ENCODE assay signal across 23 cellular contexts in genomic region chr10:4943821-4944220, GRCh38. TPM values are rescaled to one million over a fixed set of nuclear protein-coding genes. Genes with fewer than 3 reads are reported as not detected.
DNase-seq lines count a peak whose midpoint lies in the region; ATAC-seq, FAIRE-seq and TF ChIP-seq lines count a peak whose summit lies in the region.
"Had no signal": no experiment of that assay in that cellular context is flagged by ENCODE, and none has a peak within 500 bp of the region (broad histone marks: within the 10 kb centered on the region; RNA-seq: fewer than 3 reads in every experiment).

No MANE protein-coding gene starts in this region.

- no peaks in the 10 kb centered on the region for H3K79me2 ChIP-seq in endothelial cell of umbilical vein (ENCODE audit: control insufficient read depth, insufficient read depth, low read length)

- H3K27ac ChIP-seq in endothelial cell of umbilical vein (ENCODE audit: insufficient read depth, low read depth, low read length) (no peak overlapping the region), thyroid gland (peak overlapping the region; percentile 83 to 99 (median 98)), dorsolateral prefrontal cortex (peak overlapping the region in 7 of 59 donors; percentile 2 to 59 (median 10))
- H3K27ac ChIP-seq: colonic mucosa had no signal

- H3K27me3 ChIP-seq in endothelial cell of umbilical vein (ENCODE audit: control insufficient read depth in 2 of 2, insufficient read depth in 2 of 2, low read length in 2 of 2) (no peaks in the 10 kb centered on the region), thyroid gland (no peaks in the 10 kb centered on the region), dorsolateral prefrontal cortex (no peaks in the 10 kb centered on the region)
- H3K27me3 ChIP-seq: colonic mucosa had no signal

- H3K36me3 ChIP-seq in endothelial cell of umbilical vein (ENCODE audit: control insufficient read depth in 2 of 2, extremely low read depth in 1 of 2, insufficient read depth in 2 of 2, low read length in 2 of 2) (no peaks in the 10 kb centered on the region), thyroid gland (no peaks in the 10 kb centered on the region), mucosa of descending colon (ENCODE audit: low read depth) (no peaks in the 10 kb centered on the region)
- H3K36me3 ChIP-seq: colonic mucosa, HAP-1 had no signal

- H3K4me3 ChIP-seq in endothelial cell of umbilical vein (replicated peaks in 1 of 3; ENCODE audit: insufficient read depth in 1 of 3, low read depth in 1 of 3, low read length in 3 of 3) (no peak overlapping the region), thyroid gland (replicated peaks in 1 of 3) (no peak overlapping the region), mucosa of descending colon (no peak overlapping the region), dorsolateral prefrontal cortex (no peak overlapping the region)
- H3K4me3 ChIP-seq: colonic mucosa, HAP-1 had no signal

- peak; percentile 43 for DNase-seq in LHCN-M2 (ENCODE audit: low read depth)
- no peak for DNase-seq in endothelial cell of umbilical vein (ENCODE audit: low read depth, low spot score)
- peak; percentile 47 for DNase-seq in myocyte (ENCODE audit: low read depth)
- no peak for DNase-seq in thyroid gland
- no peak for DNase-seq in mucosa of descending colon
- no peak for DNase-seq in dorsolateral prefrontal cortex
- DNase-seq: activated naive CD4-positive, alpha-beta T cell treated with anti-CD3 and anti-CD28 coated beads, Interleukin-2, amount 50 U/mL, for 16 hours; activated T-cell treated with anti-CD3 and anti-CD28 coated beads, Interleukin-2, amount 50 U/mL, for 4 hours; CD4-positive, alpha-beta T cell; colonic mucosa; DMS153; KBM-7; NCI-H1048; NCI-H1930; NK-92 treated with Interleukin-12 subunit alpha and Interleukin-12 subunit beta, amount 100 ng/mL, for 24 hours; nucleus accumbens; stimulated activated naive CD4-positive, alpha-beta T cell treated with Interleukin-2 at 50 U/mL for 16 hours; T-helper 9 cell had no signal

- no peak for FAIRE-seq in endothelial cell of umbilical vein (lab: Jason Lieb, UNC)
- FAIRE-seq: frontal cortex, GM12891, RCC 7860 had no signal

- no peaks in the 10 kb centered on the region for H4K20me1 ChIP-seq in endothelial cell of umbilical vein (replicated peaks; ENCODE audit: control insufficient read depth, extremely low read depth, insufficient read depth, low read length)

- CTCF ChIA-PET in endothelial cell of umbilical vein (lab: Charles Lee), result interaction anchor here (1.3 kb wide), 1 partner anchor 94 kb away, joined by 5 read pairs; no protein-coding TSS in a partner anchor

- ATAC-seq in HG02884 (IDR thresholded peaks at IDR 0.05; ENCODE audit: unreplicated experiment) (no peak), mucosa of descending colon (no peak)
- ATAC-seq: activated T-cell treated with anti-CD3 and anti-CD28 coated beads, Interleukin-2, amount 50 U/mL, for 4 hours had no signal

- intact Hi-C loops in endothelial cell of umbilical vein (cut with micrococcal nuclease), result no loop called here
- intact Hi-C loops in thyroid gland (cut with DNase I), result no loop called here
- intact Hi-C loops in mucosa of descending colon (cut with DNase I, micrococcal nuclease), result no loop called here
- intact Hi-C loops in dorsolateral prefrontal cortex (cut with DNase I), result no loop called here

- BruUV-seq in endothelial cell of umbilical vein (replicated peaks; lab: Mats Ljungman, UMichigan), result no TSS peak

- H3K4me2 ChIP-seq in endothelial cell of umbilical vein (ENCODE audit: insufficient read depth, low read length), result no peak overlapping the region

- WGBS in thyroid gland, 2 donors, result 66 to 72% methylated on average over 2 of the region's 2 CpGs

- no peaks in the 10 kb centered on the region for H3K9me1 ChIP-seq in endothelial cell of umbilical vein (replicated peaks; ENCODE audit: control insufficient read depth, extremely low read depth, insufficient read depth, low read length)

- TF ChIP-seq POLR2A in endothelial cell of umbilical vein (IDR thresholded peaks at IDR 0.05; ENCODE audit: low read depth, low read length) (no peak), thyroid gland (IDR thresholded peaks at IDR 0.05) (no peak)

- H3K4me1 ChIP-seq in endothelial cell of umbilical vein (ENCODE audit: control insufficient read depth, extremely low read depth, insufficient read depth, low read length) (peaks cover 23% of the 10 kb centered on the region), thyroid gland (peaks cover 69 to 92% of the 10 kb centered on the region in 2 donors), mucosa of descending colon (ENCODE audit: low read depth) (no peaks in the 10 kb centered on the region)
- H3K4me1 ChIP-seq: colonic mucosa had no signal

- POLR2A ChIA-PET in endothelial cell of umbilical vein (lab: Charles Lee), result no interaction called here

- H3K9ac ChIP-seq in endothelial cell of umbilical vein (replicated peaks; ENCODE audit: extremely low read depth, insufficient read depth, low read length), result no peak overlapping the region

- H2AFZ ChIP-seq in endothelial cell of umbilical vein (ENCODE audit: low read depth, low read length), result peak overlapping the region; percentile 40

- TF ChIP-seq CTCF in endothelial cell of umbilical vein (IDR thresholded peaks at IDR 0.05; ENCODE audit: extremely low read depth in 1 of 2, insufficient read depth in 1 of 2, low read depth in 1 of 2, low read length in 2 of 2) (no peak), thyroid gland (IDR thresholded peaks at IDR 0.05) (no peak), mucosa of descending colon (IDR thresholded peaks at IDR 0.05) (no peak), dorsolateral prefrontal cortex (IDR thresholded peaks at IDR 0.05 in 54 of 56, conservative IDR thresholded peaks at IDR 0.05 in 2 of 56; ENCODE audit: low read depth in 1 of 56, partially characterized antibody in 56 of 56) (no peak)

- dilution Hi-C loops in endothelial cell of umbilical vein (cut with MboI; ENCODE audit: extremely low pct_ligation_motif_present, low sequenced_read_pairs), result no loop called here

- H3K9me3 ChIP-seq in endothelial cell of umbilical vein (replicated peaks; ENCODE audit: control insufficient read depth, insufficient read depth, low read length) (no peaks in the 10 kb centered on the region), thyroid gland (no peaks in the 10 kb centered on the region), mucosa of descending colon (no peaks in the 10 kb centered on the region)
- H3K9me3 ChIP-seq: colonic mucosa, HAP-1 had no signal

TF ChIP-seq in endothelial cell of umbilical vein, 7 proteins besides CTCF, POLR2A, EP300 and RAD21:
- TF ChIP-seq MAX (IDR thresholded peaks at IDR 0.05; ENCODE audit: insufficient read depth, insufficient read length) (no peak), GATA2 (IDR thresholded peaks at IDR 0.05; ENCODE audit: insufficient read depth, insufficient read length, low read depth, low read length) (no peak), EZH2 (IDR thresholded peaks at IDR 0.05; ENCODE audit: borderline replicate concordance, low read depth, low read length, severe bottlenecking) (no peak), FOS (IDR thresholded peaks at IDR 0.05; ENCODE audit: borderline replicate concordance, insufficient read depth, low read length) (no peak), JUN (IDR thresholded peaks at IDR 0.05; ENCODE audit: borderline replicate concordance, insufficient read depth, insufficient read length, low read depth) (no peak), POLR2AphosphoS5 (IDR thresholded peaks at IDR 0.05; ENCODE audit: insufficient read depth, low read depth, low read length) (no peak), MYC (IDR thresholded peaks at IDR 0.05; ENCODE audit: low read depth, low read length) (no peak)

RNA-seq across cellular contexts. Expression of gene AKR1C1, which starts 19.4 kb away (rescaled TPM):
- total RNA-seq in LHCN-M2 (2014; rRNA removed) (42.6 and 56.1 TPM in 2 replicates), endothelial cell of umbilical vein (1.6 and 5.5 TPM in 2 replicates), myocyte (38.1 and 60.1 TPM in 2 replicates), thyroid gland (100 to 1,000 TPM in 3 of 4 donors, 10 to 100 TPM in 1; 73.8 to 132 (median 121) TPM), mucosa of descending colon (10 to 100 TPM; 28.4 to 66.9 (median 38.3) TPM), dorsolateral prefrontal cortex (10 to 100 TPM in 112 of 120 experiments, 1 to 10 TPM in 8; 5.4 to 36.3 (median 17.3) TPM)
- polyA plus RNA-seq in LHCN-M2 (2012), result 42.0 TPM
- 1.5 and 1.6 TPM in 2 replicates for polyA plus RNA-seq in endothelial cell of umbilical vein
- polyA plus RNA-seq in endothelial cell of umbilical vein (2011; cell fraction: cytosol; rRNA removed), result 1.7 and 1.9 TPM in 2 replicates
- polyA plus RNA-seq in endothelial cell of umbilical vein (2011; cell fraction: nucleus; rRNA removed), result 9.1 and 12.9 TPM in 2 replicates
- 0.54 and 0.87 TPM in 2 replicates for polyA plus RNA-seq in endothelial cell of umbilical vein (2012)
- polyA minus RNA-seq in endothelial cell of umbilical vein, result 1.2 and 1.8 TPM in 2 replicates
- 1.8 TPM for polyA minus RNA-seq in endothelial cell of umbilical vein (2011; cell fraction: cytosol; rRNA and poly(A)+ RNA removed)
- 3.9 and 5.1 TPM in 2 replicates for polyA minus RNA-seq in endothelial cell of umbilical vein (2011; cell fraction: nucleus; rRNA and poly(A)+ RNA removed)
- 42.5 TPM for polyA plus RNA-seq in myocyte (2012)

RNA-seq across cellular contexts. Expression of gene AKR1C2, which starts 59.8 kb away (rescaled TPM):
- 10.0 and 10.3 TPM in 2 replicates for total RNA-seq in LHCN-M2 (2014; rRNA removed)
- polyA plus RNA-seq in LHCN-M2 (2012), result 21.9 TPM
- 0.16 and 1.7 TPM in 2 replicates for total RNA-seq in endothelial cell of umbilical vein
- 0.59 and 0.84 TPM in 2 replicates for polyA plus RNA-seq in endothelial cell of umbilical vein
- polyA plus RNA-seq in endothelial cell of umbilical vein (2011; cell fraction: cytosol; rRNA removed), result 0.49 and 0.52 TPM in 2 replicates
- polyA plus RNA-seq in endothelial cell of umbilical vein (2011; cell fraction: nucleus; rRNA removed), result 0.90 and 1.0 TPM in 2 replicates
- polyA plus RNA-seq in endothelial cell of umbilical vein (2012), result 0.13 and 0.38 TPM in 2 replicates
- 0.19 and 0.40 TPM in 2 replicates for polyA minus RNA-seq in endothelial cell of umbilical vein
- 3.6 TPM for polyA minus RNA-seq in endothelial cell of umbilical vein (2011; cell fraction: cytosol; rRNA and poly(A)+ RNA removed)
- polyA minus RNA-seq in endothelial cell of umbilical vein (2011; cell fraction: nucleus; rRNA and poly(A)+ RNA removed), result 0.29 TPM in 1 of 2 replicates, not detected in the other
- 33.3 and 49.4 TPM in 2 replicates for total RNA-seq in myocyte
- 64.5 TPM for polyA plus RNA-seq in myocyte (2012)
- 10 to 100 TPM; 48.2 to 59.9 (median 53.9) TPM for total RNA-seq in thyroid gland
- total RNA-seq in mucosa of descending colon, result 10 to 100 TPM; 19.5 to 39.7 (median 20.0) TPM
- 10 to 100 TPM in 76 of 120 experiments, 1 to 10 TPM in 44; 3.1 to 44.6 (median 12.0) TPM for total RNA-seq in dorsolateral prefrontal cortex

Comparison
In these comparisons a context has a peak if more than half of its experiments do, and no peak if none do; other contexts are left out.
1. DNase-seq: peak in LHCN-M2 (single experiment) and myocyte (single experiment); none in endothelial cell of umbilical vein (single experiment), thyroid gland (0 of 2), mucosa of descending colon (0 of 3) and dorsolateral prefrontal cortex (0 of 10).